In the genomic region with DNA sequence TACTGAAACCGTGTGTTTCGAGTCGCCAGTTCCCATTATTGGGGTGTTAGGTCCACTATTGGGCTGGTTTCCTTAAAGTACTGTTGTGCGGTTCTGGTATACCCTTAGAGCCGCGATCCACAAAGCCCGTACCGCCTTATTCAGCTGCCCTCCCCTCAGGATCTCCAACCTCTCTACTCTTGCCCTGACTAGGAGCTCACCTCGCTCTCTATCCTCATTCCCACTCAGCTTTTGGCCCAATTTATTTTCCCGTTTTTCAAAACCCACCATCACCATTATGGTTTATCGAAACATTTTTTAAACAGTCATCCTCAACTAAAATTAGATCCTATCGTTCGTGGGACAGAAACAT, we compare ENCODE assay signal across 8 cellular contexts. TPM values are rescaled to one million over a fixed set of nuclear protein-coding genes. Genes with fewer than 3 reads are reported as not detected.
DNase-seq lines count a peak whose midpoint lies in the region; ATAC-seq and TF ChIP-seq lines count a peak whose summit lies in the region.

No MANE protein-coding gene starts in this region.

- TF ChIP-seq CTCF in activated CD8-positive, alpha-beta T cell treated with anti-CD3 and anti-CD28 coated beads for 36 hours (IDR thresholded peaks at IDR 0.05): no peak
- no peak for TF ChIP-seq CTCF in lower leg skin (IDR thresholded peaks at IDR 0.05)
- no peak for TF ChIP-seq CTCF in uterus (IDR thresholded peaks at IDR 0.05)

- no peak overlapping the region for H3K4me3 Mint-ChIP-seq in activated CD8-positive, alpha-beta T cell treated with anti-CD3 and anti-CD28 coated beads, Interleukin-2, amount 10 ng/mL, durations not matched to agents 7 days and 5 days
- no peak overlapping the region for H3K4me3 Mint-ChIP-seq in activated CD8-positive, alpha-beta T cell treated with anti-CD3 and anti-CD28 coated beads for 36 hours
- no peak overlapping the region for H3K4me3 Mint-ChIP-seq in activated naive CD8-positive, alpha-beta T cell treated with anti-CD3 and anti-CD28 coated beads for 36 hours

- no peaks in the 10 kb centered on the region for H3K27me3 Mint-ChIP-seq in activated CD8-positive, alpha-beta T cell treated with anti-CD3 and anti-CD28 coated beads, Interleukin-2, amount 10 ng/mL, durations not matched to agents 7 days and 5 days (ENCODE audit: low read depth)
- peaks cover 2% of the 10 kb centered on the region for H3K27me3 Mint-ChIP-seq in activated CD8-positive, alpha-beta T cell treated with anti-CD3 and anti-CD28 coated beads for 36 hours
- peaks cover 20% of the 10 kb centered on the region for H3K27me3 Mint-ChIP-seq in activated naive CD8-positive, alpha-beta T cell treated with anti-CD3 and anti-CD28 coated beads for 36 hours

- ATAC-seq in activated CD8-positive, alpha-beta T cell treated with anti-CD3 and anti-CD28 coated beads, Interleukin-2, amount 10 ng/mL, durations not matched to agents 7 days and 5 days: peak; percentile 23
- no peak for ATAC-seq in activated CD8-positive, alpha-beta T cell treated with anti-CD3 and anti-CD28 coated beads for 36 hours

- no peaks in the 10 kb centered on the region for H3K36me3 Mint-ChIP-seq in activated CD8-positive, alpha-beta T cell treated with anti-CD3 and anti-CD28 coated beads, Interleukin-2, amount 10 ng/mL, durations not matched to agents 7 days and 5 days (ENCODE audit: low read depth)
- no peaks in the 10 kb centered on the region for H3K36me3 Mint-ChIP-seq in activated CD8-positive, alpha-beta T cell treated with anti-CD3 and anti-CD28 coated beads for 36 hours (ENCODE audit: low read depth)
- no peaks in the 10 kb centered on the region for H3K36me3 Mint-ChIP-seq in activated naive CD8-positive, alpha-beta T cell treated with anti-CD3 and anti-CD28 coated beads for 36 hours

- WGBS in lower leg skin, 2 donors: 0% methylated on average over 13 of the region's 13 CpGs

- H3K27ac Mint-ChIP-seq in activated CD8-positive, alpha-beta T cell treated with anti-CD3 and anti-CD28 coated beads, Interleukin-2, amount 10 ng/mL, durations not matched to agents 7 days and 5 days: no peak overlapping the region
- H3K27ac Mint-ChIP-seq in activated CD8-positive, alpha-beta T cell treated with anti-CD3 and anti-CD28 coated beads for 36 hours: no peak overlapping the region
- H3K27ac Mint-ChIP-seq in activated naive CD8-positive, alpha-beta T cell treated with anti-CD3 and anti-CD28 coated beads for 36 hours: no peak overlapping the region

- intact Hi-C loops in activated CD8-positive, alpha-beta T cell treated with anti-CD3 and anti-CD28 coated beads for 36 hours (cut with micrococcal nuclease): no loop called here
- intact Hi-C loops in lower leg skin (cut with DNase I; ENCODE audit: low total_unique reads): no loop called here
- intact Hi-C loops in uterus (cut with DNase I; ENCODE audit: low total_unique reads): no loop called here

- H3K4me1 ChIP-seq in uterus: no peaks in the 10 kb centered on the region

- H3K27ac ChIP-seq in uterus: peak overlapping the region; percentile 86 to 93

- H3K9me3 ChIP-seq in uterus: no peaks in the 10 kb centered on the region

- POLR2A ChIA-PET in activated CD8-positive, alpha-beta T cell treated with anti-CD3 and anti-CD28 coated beads, Interleukin-2, amount 10 ng/mL, durations not matched to agents 7 days and 5 days (lab: Charles Lee): no interaction called here
- POLR2A ChIA-PET in activated CD8-positive, alpha-beta T cell treated with anti-CD3 and anti-CD28 coated beads for 36 hours (lab: Charles Lee): no interaction called here

- CTCF ChIA-PET in activated CD8-positive, alpha-beta T cell treated with anti-CD3 and anti-CD28 coated beads, Interleukin-2, amount 10 ng/mL, durations not matched to agents 7 days and 5 days (lab: Charles Lee): interaction anchor here (0.9 to 1.0 kb wide), 2 partner anchors 8 to 9 kb away, joined by 3 read pairs; no protein-coding TSS in a partner anchor
- CTCF ChIA-PET in activated CD8-positive, alpha-beta T cell treated with anti-CD3 and anti-CD28 coated beads for 36 hours (lab: Charles Lee): interaction anchor here (1.3 kb wide), 1 partner anchor 702 kb away, joined by 3 read pairs; no protein-coding TSS in a partner anchor

- no peaks in the 10 kb centered on the region for H3K9me3 Mint-ChIP-seq in activated CD8-positive, alpha-beta T cell treated with anti-CD3 and anti-CD28 coated beads, Interleukin-2, amount 10 ng/mL, durations not matched to agents 7 days and 5 days (ENCODE audit: insufficient read depth)
- no peaks in the 10 kb centered on the region for H3K9me3 Mint-ChIP-seq in activated CD8-positive, alpha-beta T cell treated with anti-CD3 and anti-CD28 coated beads for 36 hours
- no peaks in the 10 kb centered on the region for H3K9me3 Mint-ChIP-seq in activated naive CD8-positive, alpha-beta T cell treated with anti-CD3 and anti-CD28 coated beads for 36 hours

- TF ChIP-seq POLR2A in lower leg skin (IDR thresholded peaks at IDR 0.05) (no peak), uterus (IDR thresholded peaks at IDR 0.05) (no peak)

- peak overlapping the region; percentile 34 for H3K4me3 ChIP-seq in lower leg skin (ENCODE audit: low read depth, poor library complexity, severe bottlenecking)
- peak overlapping the region; percentile 57 to 70 for H3K4me3 ChIP-seq in uterus

- H3K36me3 ChIP-seq in uterus: no peaks in the 10 kb centered on the region

- H3K4me1 Mint-ChIP-seq in activated CD8-positive, alpha-beta T cell treated with anti-CD3 and anti-CD28 coated beads, Interleukin-2, amount 10 ng/mL, durations not matched to agents 7 days and 5 days (ENCODE audit: low read depth): no peaks in the 10 kb centered on the region
- no peaks in the 10 kb centered on the region for H3K4me1 Mint-ChIP-seq in activated CD8-positive, alpha-beta T cell treated with anti-CD3 and anti-CD28 coated beads for 36 hours (ENCODE audit: low read depth)
- H3K4me1 Mint-ChIP-seq in activated naive CD8-positive, alpha-beta T cell treated with anti-CD3 and anti-CD28 coated beads for 36 hours: no peaks in the 10 kb centered on the region

- no peaks in the 10 kb centered on the region for H3K27me3 ChIP-seq in uterus

- no peak for DNase-seq in activated CD8-positive, alpha-beta T cell treated with anti-CD3 and anti-CD28 coated beads, Interleukin-2, amount 10 ng/mL, durations not matched to agents 7 days and 5 days
- no peak for DNase-seq in activated CD8-positive, alpha-beta T cell treated with anti-CD3 and anti-CD28 coated beads for 36 hours
- DNase-seq in cerebellar cortex (ENCODE audit: low spot score) (peak; percentile 70), lower leg skin (ENCODE audit: low spot score in 2 of 2) (no peak), uterus (no peak), NCI-H1048 (lab: John Stamatoyannopoulos, UW) (no peak), Kasumi-1 (lab: John Stamatoyannopoulos, UW) (no peak)
- no peak for DNase-seq in activated naive CD8-positive, alpha-beta T cell treated with anti-CD3 and anti-CD28 coated beads for 36 hours

RNA-seq across cellular contexts. Expression of gene ETV1, which starts 0.5 kb away (rescaled TPM):
- total RNA-seq in activated CD8-positive, alpha-beta T cell treated with anti-CD3 and anti-CD28 coated beads, Interleukin-2, amount 10 ng/mL, durations not matched to agents 7 days and 5 days: under 1 TPM in 1 of 2 experiments, not detected in 1; 0.31 TPM
- total RNA-seq in activated CD8-positive, alpha-beta T cell treated with anti-CD3 and anti-CD28 coated beads for 36 hours: under 1 TPM; 0.18 to 0.56 TPM
- 1 to 10 TPM; 1.0 to 7.2 (median 3.6) TPM for total RNA-seq in lower leg skin
- total RNA-seq in uterus: 10 to 100 TPM in 1 of 4 donors, 1 to 10 TPM in 3; 1.5 to 35.3 (median 5.2) TPM
- under 1 TPM in 1 of 2 experiments, not detected in 1; 0.10 TPM for total RNA-seq in activated naive CD8-positive, alpha-beta T cell treated with anti-CD3 and anti-CD28 coated beads for 36 hours
